Comparison of ENCODE assay signal across 34 cellular contexts in genomic region chr4:38422850-38423249, GRCh38.
"Had no signal": no experiment of that assay in that cellular context is flagged by ENCODE, and none has a peak within 500 bp of the region (broad histone marks: within the 10 kb centered on the region; RNA-seq: fewer than 3 reads in every experiment).

No MANE protein-coding gene starts in this region.

- H3K27me3 Mint-ChIP-seq: activated CD4-positive, alpha-beta memory T cell treated with anti-CD3 and anti-CD28 coated beads for 36 hours; activated CD4-positive, alpha-beta T cell treated with anti-CD3 and anti-CD28 coated beads for 36 hours; activated CD8-positive, alpha-beta memory T cell treated with anti-CD3 and anti-CD28 coated beads, Interleukin-2, amount 10 ng/mL, durations not matched to agents 7 days and 5 days; activated naive CD4-positive, alpha-beta T cell treated with anti-CD3 and anti-CD28 coated beads, Interleukin-2, amount 50 U/mL, for 24 hours; activated naive CD8-positive, alpha-beta T cell treated with anti-CD3 and anti-CD28 coated beads for 36 hours; activated naive CD8-positive, alpha-beta T cell treated with anti-CD3 and anti-CD28 coated beads, Interleukin-2, amount 50 U/mL, for 24 hours; brain; T-cell had no signal

- ATAC-seq: activated CD4-positive, alpha-beta T cell treated with anti-CD3 and anti-CD28 coated beads for 36 hours; activated CD8-positive, alpha-beta memory T cell treated with anti-CD3 and anti-CD28 coated beads, Interleukin-2, amount 10 ng/mL, durations not matched to agents 7 days and 5 days; activated CD8-positive, alpha-beta T cell treated with anti-CD3 and anti-CD28 coated beads, Interleukin-2, amount 10 ng/mL, durations not matched to agents 7 days and 5 days; activated naive CD8-positive, alpha-beta T cell treated with anti-CD3 and anti-CD28 coated beads, Interleukin-2, amount 50 U/mL, for 24 hours; gastroesophageal sphincter; T-cell had no signal

- H3K4me1 ChIP-seq: ascending aorta, breast epithelium, esophagus muscularis mucosa, gastroesophageal sphincter had no signal

- H3K9me3 ChIP-seq: ascending aorta, breast epithelium, esophagus muscularis mucosa, gastroesophageal sphincter had no signal

- H3K27ac Mint-ChIP-seq: activated CD4-positive, alpha-beta memory T cell treated with anti-CD3 and anti-CD28 coated beads for 36 hours; activated CD4-positive, alpha-beta T cell treated with anti-CD3 and anti-CD28 coated beads for 36 hours; activated CD4-positive, alpha-beta T cell treated with anti-CD3 and anti-CD28 coated beads, Interleukin-2, amount 10 ng/mL, durations not matched to agents 24 days and 14 days; activated CD8-positive, alpha-beta memory T cell treated with anti-CD3 and anti-CD28 coated beads, Interleukin-2, amount 10 ng/mL, durations not matched to agents 7 days and 5 days; activated CD8-positive, alpha-beta T cell treated with anti-CD3 and anti-CD28 coated beads, Interleukin-2, amount 10 ng/mL, durations not matched to agents 7 days and 5 days; activated naive CD4-positive, alpha-beta T cell treated with anti-CD3 and anti-CD28 coated beads for 36 hours; activated naive CD4-positive, alpha-beta T cell treated with anti-CD3 and anti-CD28 coated beads, Interleukin-2, amount 50 U/mL, for 24 hours; activated naive CD8-positive, alpha-beta T cell treated with anti-CD3 and anti-CD28 coated beads for 36 hours; activated naive CD8-positive, alpha-beta T cell treated with anti-CD3 and anti-CD28 coated beads, Interleukin-2, amount 50 U/mL, for 24 hours; activated T-helper 1 cell treated with anti-CD3 and anti-CD28 coated beads, Interleukin-12 subunit alpha, Interleukin-12 subunit beta, Interleukin-2, Interleukin-4 antibody, amounts not matched to agents 30 ng/mL and 10 ng/mL and 1 ng/mL, durations not matched to agents 14 hours and 24 hours and 36 hours; activated T-helper 2 cell treated with anti-CD3 and anti-CD28 coated beads, Interferon-gamma antibody, Interleukin-2, Interleukin-4, amounts not matched to agents 10 μg/mL and 5 μg/mL and 100 μg/mL, durations not matched to agents 14 hours and 24 hours and 36 hours; dendritic cell treated with granulocyte-macrophage colony-stimulating factor and Interleukin-4, amounts not matched to agents 40 ng/mL and 50 ng/mL, for 4 days; T-cell; T-helper 1 cell treated with Interleukin-12 subunit alpha and Interleukin-12 subunit beta and Interleukin-4 antibody, amounts not matched to agents 30 μg/mL and 1 μg/mL, for 36 hours had no signal

- H3K27me3 ChIP-seq: ascending aorta, breast epithelium, cardiac muscle cell, dorsolateral prefrontal cortex, esophagus muscularis mucosa, gastroesophageal sphincter had no signal

- H3K36me3 Mint-ChIP-seq: brain, T-cell had no signal

- H3K36me3 ChIP-seq: ascending aorta, breast epithelium, cardiac muscle cell, esophagus muscularis mucosa, gastroesophageal sphincter had no signal

- H3K4me3 Mint-ChIP-seq: activated CD4-positive, alpha-beta memory T cell treated with anti-CD3 and anti-CD28 coated beads for 36 hours; activated CD4-positive, alpha-beta T cell treated with anti-CD3 and anti-CD28 coated beads for 36 hours; activated CD4-positive, alpha-beta T cell treated with anti-CD3 and anti-CD28 coated beads, Interleukin-2, amount 10 ng/mL, durations not matched to agents 24 days and 14 days; activated CD8-positive, alpha-beta memory T cell treated with anti-CD3 and anti-CD28 coated beads, Interleukin-2, amount 10 ng/mL, durations not matched to agents 7 days and 5 days; activated CD8-positive, alpha-beta T cell treated with anti-CD3 and anti-CD28 coated beads, Interleukin-2, amount 10 ng/mL, durations not matched to agents 7 days and 5 days; activated naive CD4-positive, alpha-beta T cell treated with anti-CD3 and anti-CD28 coated beads for 36 hours; activated naive CD4-positive, alpha-beta T cell treated with anti-CD3 and anti-CD28 coated beads, Interleukin-2, amount 50 U/mL, for 24 hours; activated naive CD8-positive, alpha-beta T cell treated with anti-CD3 and anti-CD28 coated beads for 36 hours; activated naive CD8-positive, alpha-beta T cell treated with anti-CD3 and anti-CD28 coated beads, Interleukin-2, amount 50 U/mL, for 24 hours; activated T-helper 1 cell treated with anti-CD3 and anti-CD28 coated beads, Interleukin-12 subunit alpha, Interleukin-12 subunit beta, Interleukin-2, Interleukin-4 antibody, amounts not matched to agents 30 ng/mL and 10 ng/mL and 1 ng/mL, durations not matched to agents 14 hours and 24 hours and 36 hours; brain; dendritic cell treated with granulocyte-macrophage colony-stimulating factor and Interleukin-4, amounts not matched to agents 40 ng/mL and 50 ng/mL, for 4 days; T-cell; T-helper 1 cell treated with Interleukin-12 subunit alpha and Interleukin-12 subunit beta and Interleukin-4 antibody, amounts not matched to agents 30 μg/mL and 1 μg/mL, for 36 hours had no signal

- H3K27ac ChIP-seq: ascending aorta, breast epithelium, coronary artery, dorsolateral prefrontal cortex, esophagus muscularis mucosa, gastroesophageal sphincter had no signal

- DNase-seq: activated CD4-positive, alpha-beta memory T cell treated with anti-CD3 and anti-CD28 coated beads for 36 hours; activated CD4-positive, alpha-beta T cell treated with anti-CD3 and anti-CD28 coated beads for 36 hours; activated CD4-positive, alpha-beta T cell treated with anti-CD3 and anti-CD28 coated beads, Interleukin-2, amount 10 ng/mL, durations not matched to agents 24 days and 14 days; activated CD4-positive, CD25-positive, alpha-beta regulatory T cell; activated CD4-positive, CD25-positive, alpha-beta regulatory T cell treated with anti-CD3 and anti-CD28 coated beads, Interleukin-2, amount 50 U/mL, for 72 hours; activated CD8-positive, alpha-beta memory T cell treated with anti-CD3 and anti-CD28 coated beads, Interleukin-2, amount 10 ng/mL, durations not matched to agents 7 days and 5 days; activated CD8-positive, alpha-beta memory T cell treated with anti-CD3 and anti-CD28 coated beads, Interleukin-2, amount 50 U/mL, for 4 hours; activated CD8-positive, alpha-beta T cell treated with anti-CD3 and anti-CD28 coated beads, Interleukin-2, amount 10 ng/mL, durations not matched to agents 7 days and 5 days; activated effector memory CD4-positive, alpha-beta T cell treated with anti-CD3 and anti-CD28 coated beads, Interleukin-2, amount 50 U/mL, for 16 hours; activated naive CD4-positive, alpha-beta T cell treated with anti-CD3 and anti-CD28 coated beads for 36 hours; activated naive CD8-positive, alpha-beta T cell treated with anti-CD3 and anti-CD28 coated beads for 36 hours; activated naive CD8-positive, alpha-beta T cell treated with anti-CD3 and anti-CD28 coated beads, Interleukin-2, amount 50 U/mL, for 24 hours; activated T-cell treated with anti-CD3 and anti-CD28 coated beads, Interleukin-2, amount 50 U/mL, for 1 hour; activated T-cell treated with anti-CD3 and anti-CD28 coated beads, Interleukin-2, amount 50 U/mL, for 48 hours; central memory CD4-positive, alpha-beta T cell; dorsolateral prefrontal cortex; effector memory CD4-positive, alpha-beta T cell; erythroblast; foreskin melanocyte; SW 1271; T-cell; T1000 had no signal

- H3K4me1 Mint-ChIP-seq: activated CD4-positive, alpha-beta T cell treated with anti-CD3 and anti-CD28 coated beads for 36 hours; activated CD4-positive, alpha-beta T cell treated with anti-CD3 and anti-CD28 coated beads, Interleukin-2, amount 10 ng/mL, durations not matched to agents 24 days and 14 days; activated CD8-positive, alpha-beta memory T cell treated with anti-CD3 and anti-CD28 coated beads, Interleukin-2, amount 10 ng/mL, durations not matched to agents 7 days and 5 days; activated naive CD8-positive, alpha-beta T cell treated with anti-CD3 and anti-CD28 coated beads, Interleukin-2, amount 50 U/mL, for 24 hours had no signal

- H3K4me3 ChIP-seq: ascending aorta, breast epithelium, cardiac muscle cell, coronary artery, dorsolateral prefrontal cortex, esophagus muscularis mucosa, gastroesophageal sphincter had no signal
